Comparison of ENCODE assay signal across 8 cellular contexts in genomic region chr3:51982352-51982837, GRCh38. TPM values are rescaled to one million over a fixed set of nuclear protein-coding genes. Genes with fewer than 3 reads are reported as not detected.
A peak's percentile ranks its signal among the peaks of the same experiment; 100 is the strongest.
DNase-seq lines count a peak whose midpoint lies in the region; ATAC-seq and TF ChIP-seq lines count a peak whose summit lies in the region.

No MANE protein-coding gene starts in this region.

- in situ Hi-C loops in HAP-1 (cut with MboI; ENCODE audit: low sequenced_read_pairs): no loop called here

- no peaks in the 10 kb centered on the region for H3K9me3 ChIP-seq in HAP-1
- no peaks in the 10 kb centered on the region for H3K9me3 ChIP-seq in gastroesophageal sphincter

- TF ChIP-seq CTCF in LNCAP (IDR thresholded peaks at IDR 0.05): peak; percentile 67
- peak in 3 of 4 experiments; percentile 27 to 49 (median 42) for TF ChIP-seq CTCF in gastroesophageal sphincter (IDR thresholded peaks at IDR 0.05)
- TF ChIP-seq CTCF in osteocyte (IDR thresholded peaks at IDR 0.05): peak; percentile 51

- H3K27me3 Mint-ChIP-seq in activated CD4-positive, alpha-beta memory T cell treated with anti-CD3 and anti-CD28 coated beads for 36 hours: no peaks in the 10 kb centered on the region
- H3K27me3 Mint-ChIP-seq in osteocyte (ENCODE audit: unreplicated experiment): no peaks in the 10 kb centered on the region

- no peak for TF ChIP-seq EP300 in gastroesophageal sphincter (IDR thresholded peaks at IDR 0.05)

- H3K4me3 ChIP-seq in HAP-1 (peak overlapping the region; percentile 38), gastroesophageal sphincter (peak overlapping the region; percentile 32 to 73)

- no peak for ATAC-seq in gastroesophageal sphincter

- no peaks in the 10 kb centered on the region for H3K36me3 ChIP-seq in HAP-1 (replicated peaks)
- H3K36me3 ChIP-seq in gastroesophageal sphincter: peaks cover 0 to 12% of the 10 kb centered on the region in 2 donors

- CTCF ChIA-PET in activated CD4-positive, alpha-beta memory T cell treated with anti-CD3 and anti-CD28 coated beads for 36 hours (lab: Charles Lee): interaction anchor here (0.6 to 4.0 kb wide), 14 partner anchors 8 to 238 kb away, joined by 3 to 55 read pairs (median 4); partner anchors contain the start of genes ABHD14A, ABHD14B, PARP3 and RPL29

- peak overlapping the region; percentile 88 for H3K4me3 Mint-ChIP-seq in activated CD4-positive, alpha-beta memory T cell treated with anti-CD3 and anti-CD28 coated beads for 36 hours
- H3K4me3 Mint-ChIP-seq in osteocyte (ENCODE audit: unreplicated experiment): peak overlapping the region; percentile 86

- peak; percentile 41 for DNase-seq in stimulated activated CD4-positive, alpha-beta T cell treated with anti-CD3 and anti-CD28 coated beads, Interleukin-2, amount 100 ng/mL, for 24 hours
- DNase-seq in stimulated activated CD4-positive, alpha-beta T cell treated with anti-CD3 and anti-CD28 coated beads, Interleukin-4, amount 100 ng/mL, for 4 hours: no peak
- peak in 1 of 2 experiments; percentile 67 for DNase-seq in HAP-1 (ENCODE audit: low spot score in 2 of 2)
- DNase-seq in activated CD4-positive, alpha-beta memory T cell treated with anti-CD3 and anti-CD28 coated beads for 36 hours: peak; percentile 60
- DNase-seq in osteocyte (ENCODE audit: extremely low spot score, unreplicated experiment): no peak
- DNase-seq in cerebellum (ENCODE audit: low spot score): no peak

- WGBS in gastroesophageal sphincter (ENCODE audit: low coverage in 1 of 2), 2 donors: 0% methylated on average over 2 to 3 of the region's 4 CpGs

- intact Hi-C loops in activated CD4-positive, alpha-beta memory T cell treated with anti-CD3 and anti-CD28 coated beads for 36 hours (cut with micrococcal nuclease): loop anchor here (5.0 kb wide), 1 partner anchor 75 kb away; the partner anchor contains the start of gene DUSP7

- H3K9me3 Mint-ChIP-seq in activated CD4-positive, alpha-beta memory T cell treated with anti-CD3 and anti-CD28 coated beads for 36 hours: no peaks in the 10 kb centered on the region
- no peaks in the 10 kb centered on the region for H3K9me3 Mint-ChIP-seq in osteocyte (ENCODE audit: unreplicated experiment)

- peak overlapping the region; percentile 64 to 99 (median 98) for H3K27ac ChIP-seq in gastroesophageal sphincter

- H3K27ac Mint-ChIP-seq in activated CD4-positive, alpha-beta memory T cell treated with anti-CD3 and anti-CD28 coated beads for 36 hours: peak overlapping the region; percentile 88
- H3K27ac Mint-ChIP-seq in osteocyte (ENCODE audit: unreplicated experiment): peak overlapping the region; percentile 97

- TF ChIP-seq POLR2A in gastroesophageal sphincter (IDR thresholded peaks at IDR 0.05): no peak

- H3K4me1 Mint-ChIP-seq in activated CD4-positive, alpha-beta memory T cell treated with anti-CD3 and anti-CD28 coated beads for 36 hours (ENCODE audit: low read depth): peaks cover 29% of the 10 kb centered on the region
- peaks cover 24% of the 10 kb centered on the region for H3K4me1 Mint-ChIP-seq in osteocyte (ENCODE audit: unreplicated experiment)

- H3K4me1 ChIP-seq in HAP-1 (peaks cover 21% of the 10 kb centered on the region), gastroesophageal sphincter (peaks cover 0 to 36% (median 13%) of the 10 kb centered on the region in 3 donors)

- POLR2A ChIA-PET in activated CD4-positive, alpha-beta memory T cell treated with anti-CD3 and anti-CD28 coated beads for 36 hours (lab: Charles Lee): interaction anchor here (0.6 to 3.2 kb wide), 9 partner anchors 8 to 47 kb away, joined by 3 to 45 read pairs (median 10); partner anchors contain the start of genes ABHD14A, ABHD14B, PARP3 and PCBP4

- H3K27me3 ChIP-seq in HAP-1 (ENCODE audit: low read depth): no peaks in the 10 kb centered on the region
- no peaks in the 10 kb centered on the region for H3K27me3 ChIP-seq in gastroesophageal sphincter

- no peaks in the 10 kb centered on the region for H3K36me3 Mint-ChIP-seq in activated CD4-positive, alpha-beta memory T cell treated with anti-CD3 and anti-CD28 coated beads for 36 hours
- no peaks in the 10 kb centered on the region for H3K36me3 Mint-ChIP-seq in osteocyte (ENCODE audit: unreplicated experiment)

RNA-seq across cellular contexts. Expression of gene ACY1, which starts 0.9 kb away (rescaled TPM):
- total RNA-seq in activated CD4-positive, alpha-beta memory T cell treated with anti-CD3 and anti-CD28 coated beads for 36 hours: 10 to 100 TPM; 53.1 to 59.2 TPM
- 10 to 100 TPM; 10.6 to 21.4 (median 19.5) TPM for total RNA-seq in gastroesophageal sphincter
- 31.0 and 40.1 TPM in 2 replicates for total RNA-seq in osteocyte
- 8.0 TPM for total RNA-seq in cerebellum

RNA-seq across cellular contexts. Expression of gene ABHD14A, which starts 7.5 kb away (rescaled TPM):
- 1 to 10 TPM; 7.9 to 8.6 TPM for total RNA-seq in activated CD4-positive, alpha-beta memory T cell treated with anti-CD3 and anti-CD28 coated beads for 36 hours
- total RNA-seq in gastroesophageal sphincter (10 to 100 TPM; 12.6 to 20.2 (median 13.8) TPM), osteocyte (12.2 and 14.6 TPM in 2 replicates), cerebellum (19.1 TPM)

RNA-seq across cellular contexts. Expression of gene ABHD14B, which starts 8.5 kb away (rescaled TPM):
- total RNA-seq in activated CD4-positive, alpha-beta memory T cell treated with anti-CD3 and anti-CD28 coated beads for 36 hours: 10 to 100 TPM; 71.0 to 71.4 TPM
- 10 to 100 TPM; 34.6 to 46.8 (median 45.1) TPM for total RNA-seq in gastroesophageal sphincter
- 42.7 and 45.2 TPM in 2 replicates for total RNA-seq in osteocyte
- 3.9 TPM for total RNA-seq in cerebellum

RNA-seq across cellular contexts. Expression of gene RPL29, which starts 13.3 kb away (rescaled TPM):
- total RNA-seq in activated CD4-positive, alpha-beta memory T cell treated with anti-CD3 and anti-CD28 coated beads for 36 hours: 1,000 to 10,000 TPM; 1,502 to 1,507 TPM
- total RNA-seq in gastroesophageal sphincter (1,000 to 10,000 TPM in 3 of 4 donors, 100 to 1,000 TPM in 1; 775 to 1,945 (median 1,298) TPM), osteocyte (881 and 957 TPM in 2 replicates), cerebellum (334 TPM)

RNA-seq across cellular contexts. Expression of gene PCBP4, which starts 15.1 kb away (rescaled TPM):
- 10 to 100 TPM; 17.3 to 19.3 TPM for total RNA-seq in activated CD4-positive, alpha-beta memory T cell treated with anti-CD3 and anti-CD28 coated beads for 36 hours
- total RNA-seq in gastroesophageal sphincter: 100 to 1,000 TPM in 3 of 4 donors, 10 to 100 TPM in 1; 80.7 to 335 (median 186) TPM
- 47.5 and 50.8 TPM in 2 replicates for total RNA-seq in osteocyte
- 55.5 TPM for total RNA-seq in cerebellum

Comparison
In these comparisons a context has a peak if more than half of its experiments do, and no peak if none do; other contexts are left out.
1. DNase-seq: peak in stimulated activated CD4-positive, alpha-beta T cell treated with anti-CD3 and anti-CD28 coated beads, Interleukin-2, amount 100 ng/mL, for 24 hours (2 of 2) and activated CD4-positive, alpha-beta memory T cell treated with anti-CD3 and anti-CD28 coated beads for 36 hours (single experiment); none in stimulated activated CD4-positive, alpha-beta T cell treated with anti-CD3 and anti-CD28 coated beads, Interleukin-4, amount 100 ng/mL, for 4 hours (0 of 2), osteocyte (single experiment) and cerebellum (single experiment).
2. Peak in every context shown above with its lines, with median percentiles within 50 percentile points of each other: CTCF ChIP-seq.